ENCODE assay signal across 1 cellular context in the genomic region with DNA sequence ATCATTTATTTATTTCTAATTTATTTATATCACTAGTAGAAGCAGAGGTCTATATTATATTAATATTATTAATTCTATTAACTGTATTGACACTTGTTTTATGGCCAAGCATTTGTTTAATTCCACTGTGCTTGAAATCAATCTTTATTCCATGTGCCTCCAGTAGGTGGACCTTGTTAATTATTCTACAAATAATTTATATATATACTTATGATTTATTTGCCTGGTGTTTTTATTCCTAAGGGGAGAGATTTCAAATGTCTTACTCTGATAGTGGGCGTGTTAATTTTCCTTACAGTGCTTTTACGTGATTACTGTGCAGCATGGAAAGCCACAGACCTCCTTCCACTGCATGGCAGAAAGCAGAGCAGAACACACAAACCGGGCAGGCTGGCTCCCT.
TF ChIP-seq lines count a peak whose summit lies in the region.

No MANE protein-coding gene starts in this region.

TF ChIP-seq in SK-N-SH treated with all-trans-retinoic acid at 6 μM for 48 hours, 23 proteins besides CTCF, POLR2A, EP300 and RAD21 (continued from another document):
- TF ChIP-seq BACH2 (CRISPR knock-in tag; IDR thresholded peaks at IDR 0.05; ENCODE audit: borderline replicate concordance) (no peak), ESRRG (CRISPR knock-in tag; IDR thresholded peaks at IDR 0.05) (no peak), ZFP3 (CRISPR knock-in tag; IDR thresholded peaks at IDR 0.05) (no peak), SNAI2 (CRISPR knock-in tag; IDR thresholded peaks at IDR 0.05) (no peak), ISL1 (CRISPR knock-in tag; IDR thresholded peaks at IDR 0.05) (no peak), OSR1 (CRISPR knock-in tag; IDR thresholded peaks at IDR 0.05) (no peak), RARB (CRISPR knock-in tag; IDR thresholded peaks at IDR 0.05) (no peak)
